Comparison of ENCODE assay signal across 14 cellular contexts in the genomic region with DNA sequence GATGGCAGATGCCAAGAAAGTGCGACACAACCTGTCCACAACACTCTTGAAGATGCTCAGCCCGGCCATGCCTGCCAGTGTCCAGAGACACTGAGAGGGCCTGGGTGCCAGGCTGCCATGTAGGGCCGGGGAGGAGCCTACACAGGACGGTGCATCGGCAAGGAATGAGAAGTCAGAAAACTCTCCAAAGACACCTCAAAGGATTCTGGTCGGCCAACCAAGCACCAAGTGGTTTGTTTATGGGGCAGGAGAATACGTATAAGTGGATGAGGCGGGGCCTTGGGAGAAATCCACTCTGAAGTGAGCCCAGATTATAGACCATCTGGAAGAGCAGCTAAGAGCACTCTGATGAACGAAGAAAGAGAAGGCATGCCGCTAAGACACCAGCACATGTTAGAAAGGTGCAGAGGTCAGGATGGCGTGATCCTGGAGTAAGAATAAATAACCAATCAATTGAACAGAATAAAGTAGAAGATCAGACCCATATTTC.
DNase-seq lines count a peak whose midpoint lies in the region; ATAC-seq, FAIRE-seq and TF ChIP-seq lines count a peak whose summit lies in the region.
"Had no signal": no experiment of that assay in that cellular context is flagged by ENCODE, and none has a peak within 500 bp of the region (broad histone marks: within the 10 kb centered on the region; RNA-seq: fewer than 3 reads in every experiment).

No MANE protein-coding gene starts in this region.

- H3K27me3 ChIP-seq in IMR-90 (ENCODE audit: control insufficient read depth, insufficient read depth, low read length) (no peaks in the 10 kb centered on the region; the same call in 1 of the 2 replicates), mammary epithelial cell (ENCODE audit: insufficient read depth, low read length) (no peaks in the 10 kb centered on the region), smooth muscle cell (ENCODE audit: low read depth) (no peaks in the 10 kb centered on the region)
- H3K27me3 ChIP-seq: BLaER1 had no signal

- H3K23ac ChIP-seq in IMR-90 (ENCODE audit: low read depth, low read length), result no peak overlapping the region

- H2BK15ac ChIP-seq in IMR-90 (ENCODE audit: low read depth, low read length), result peak overlapping the region; percentile 31; the same call in 2 of the 3 replicates

- H2AK9ac ChIP-seq in IMR-90 (replicated peaks; ENCODE audit: low read depth, low read length, poor library complexity), result no peak overlapping the region

- H3K4me3 ChIP-seq in IMR-90 (ENCODE audit: insufficient read depth, low read depth, low read length), result no peak overlapping the region
- H3K4me3 ChIP-seq in mammary epithelial cell (replicated peaks in 1 of 3; ENCODE audit: insufficient read depth in 1 of 3, low read depth in 2 of 3, low read length in 3 of 3), result no peak overlapping the region
- H3K4me3 ChIP-seq in smooth muscle cell, result no peak overlapping the region
- H3K4me3 ChIP-seq in kidney (ENCODE audit: low read length in 2 of 2), result no peak overlapping the region
- H3K4me3 ChIP-seq: A549, BLaER1, GM23248 had no signal

- 0 out of 2 replicates have a peak overlapping the region, but pooled peaks have one; percentile 54 for H4K5ac ChIP-seq in IMR-90 (ENCODE audit: low read depth, low read length)

- H3K4ac ChIP-seq in IMR-90 (ENCODE audit: low read depth, low read length), result peak overlapping the region; percentile 93

- no peak for FAIRE-seq in kidney (lab: Jason Lieb, UNC)
- FAIRE-seq: A549, GM12891 had no signal

- H3K9ac ChIP-seq in IMR-90 (ENCODE audit: low read depth, low read length) (no peak overlapping the region), mammary epithelial cell (ENCODE audit: insufficient read depth, low read length) (no peak overlapping the region), smooth muscle cell (ENCODE audit: low read depth) (peak overlapping the region; percentile 55), kidney (ENCODE audit: low read length in 2 of 2) (no peak overlapping the region)
- H3K9ac ChIP-seq: BLaER1, GM23248 had no signal

- peak overlapping the region; percentile 96 for H2BK20ac ChIP-seq in IMR-90 (ENCODE audit: low read depth, low read length)

- H4K91ac ChIP-seq in IMR-90 (ENCODE audit: insufficient read depth, low read depth, low read length), result peak overlapping the region; percentile 33

- CTCF ChIA-PET in IMR-90 (lab: Yijun Ruan, JAX) (no interaction called here), mammary epithelial cell (lab: Charles Lee; ENCODE audit: low non-redundant PET) (no interaction called here)

- peak overlapping the region in 1 of 2 experiments; percentile 93; a peak in 1 of 4 replicates for H4K8ac ChIP-seq in IMR-90 (ENCODE audit: low read depth in 2 of 2, low read length in 2 of 2)

- H3F3A ChIP-seq in smooth muscle cell (ENCODE audit: low read depth), result peaks cover 7% of the 10 kb centered on the region

- H2AFZ ChIP-seq in IMR-90 (replicated peaks; ENCODE audit: low read length, poor library complexity), result peak overlapping the region; percentile 26
- peak overlapping the region; percentile 31 for H2AFZ ChIP-seq in mammary epithelial cell (ENCODE audit: low read depth, low read length)
- H2AFZ ChIP-seq in smooth muscle cell (ENCODE audit: low read depth), result no peak overlapping the region

- H3K9me1 ChIP-seq in IMR-90 (ENCODE audit: insufficient read depth, low read length), result 0 out of 2 replicates have a peak, but pooled peaks cover 2% of the 10 kb centered on the region

- peak overlapping the region; percentile 95 for H2BK120ac ChIP-seq in IMR-90 (ENCODE audit: low read depth, low read length)

- DNase-seq in IMR-90 (no peak), NCI-H82 treated with DMSO at 0.1 percent for 48 hours (lab: John Stamatoyannopoulos, UW; ENCODE audit: unreplicated experiment) (peak; percentile 90), mammary epithelial cell (no peak), smooth muscle cell (lab: John Stamatoyannopoulos, UW; ENCODE audit: unreplicated experiment) (no peak), kidney (no peak), C1 segment of cervical spinal cord (lab: John Stamatoyannopoulos, UW) (no peak), NCI-H345 treated with DMSO at 0.1 percent for 48 hours (lab: John Stamatoyannopoulos, UW; ENCODE audit: unreplicated experiment) (no peak), OCI-M1 (lab: John Stamatoyannopoulos, UW) (no peak)
- DNase-seq: CD4-positive, CD25-positive, alpha-beta regulatory T cell; DMS79 had no signal

- H2BK5ac ChIP-seq in IMR-90 (ENCODE audit: low read depth, low read length, poor library complexity, severe bottlenecking), result peak overlapping the region; percentile 17

- peak overlapping the region; percentile 66 for H3K18ac ChIP-seq in IMR-90 (ENCODE audit: low read depth, low read length)

- H3K9me3 ChIP-seq in IMR-90 (ENCODE audit: control insufficient read depth, insufficient read depth, low read length), result no peaks in the 10 kb centered on the region; the same call in 1 of the 2 replicates
- H3K9me3 ChIP-seq in mammary epithelial cell (replicated peaks; ENCODE audit: insufficient read depth, low read length), result no peaks in the 10 kb centered on the region
- peaks cover 6% of the 10 kb centered on the region for H3K9me3 ChIP-seq in smooth muscle cell (replicated peaks; ENCODE audit: low read depth)
- peaks cover 0 to 4% of the 10 kb centered on the region in 2 donors for H3K9me3 ChIP-seq in kidney (ENCODE audit: control insufficient read depth in 1 of 2, low read length in 2 of 2)

- no peak for ATAC-seq in IMR-90 (ENCODE audit: low read depth)

- H3K27ac ChIP-seq in IMR-90 (ENCODE audit: insufficient read depth, low read length), result peak overlapping the region; percentile 1; the same call in 1 of the 2 replicates
- H3K27ac ChIP-seq in mammary epithelial cell (ENCODE audit: insufficient read depth, low read depth, low read length), result peak overlapping the region; percentile 40
- H3K27ac ChIP-seq in smooth muscle cell (ENCODE audit: low read depth), result peak overlapping the region; percentile 90
- H3K27ac ChIP-seq in kidney (ENCODE audit: low read depth in 2 of 2, low read length in 2 of 2), result no peak overlapping the region
- H3K27ac ChIP-seq: A549, BLaER1 had no signal

- H2AK5ac ChIP-seq in IMR-90 (ENCODE audit: low read depth, low read length), result peak overlapping the region; percentile 90; the same call in 1 of the 2 replicates

- H3K79me1 ChIP-seq in IMR-90 (ENCODE audit: low read depth in 1 of 2, low read length in 2 of 2), result no peaks in the 10 kb centered on the region

- no peak overlapping the region for H3K56ac ChIP-seq in IMR-90 (ENCODE audit: extremely low read depth, insufficient read depth, low read length)

- peaks cover 4% of the 10 kb centered on the region for H3K4me1 ChIP-seq in IMR-90 (ENCODE audit: control insufficient read depth, insufficient read depth, low read length)
- peaks cover 25% of the 10 kb centered on the region for H3K4me1 ChIP-seq in mammary epithelial cell (ENCODE audit: insufficient read depth, low read length)
- H3K4me1 ChIP-seq in smooth muscle cell (ENCODE audit: low read depth), result no peaks in the 10 kb centered on the region
- H3K4me1 ChIP-seq in kidney (ENCODE audit: control insufficient read depth in 1 of 2, insufficient read depth in 1 of 2, low read depth in 1 of 2, low read length in 2 of 2), result no peaks in the 10 kb centered on the region
- H3K4me1 ChIP-seq: A549 had no signal

- no peaks in the 10 kb centered on the region for H3K36me3 ChIP-seq in IMR-90 (ENCODE audit: control insufficient read depth, insufficient read depth, low read length)
- no peaks in the 10 kb centered on the region for H3K36me3 ChIP-seq in mammary epithelial cell (ENCODE audit: insufficient read depth, low read length)
- no peaks in the 10 kb centered on the region for H3K36me3 ChIP-seq in smooth muscle cell (ENCODE audit: low read depth)
- no peaks in the 10 kb centered on the region for H3K36me3 ChIP-seq in kidney (ENCODE audit: control insufficient read depth in 1 of 2, insufficient read depth in 2 of 2, low read length in 2 of 2)
- H3K36me3 ChIP-seq: BLaER1 had no signal

- dilution Hi-C loops in IMR-90 (cut with HindIII; ENCODE audit: low sequenced_read_pairs, unreplicated experiment), result no loop called here
- dilution Hi-C loops in mammary epithelial cell (cut with HindIII; ENCODE audit: low sequenced_read_pairs), result no loop called here

- H3K4me2 ChIP-seq in IMR-90 (ENCODE audit: low read depth, low read length) (no peak overlapping the region), mammary epithelial cell (ENCODE audit: insufficient read depth, low read depth, low read length) (no peak overlapping the region), smooth muscle cell (no peak overlapping the region)
- H3K4me2 ChIP-seq: A549, BLaER1 had no signal

- TF ChIP-seq CTCF in IMR-90 (conservative IDR thresholded peaks at IDR 0.05; ENCODE audit: low read depth, low read length), result no peak
- TF ChIP-seq CTCF in mammary epithelial cell (conservative IDR thresholded peaks at IDR 0.05 in 1 of 2, IDR thresholded peaks at IDR 0.05 in 1 of 2; ENCODE audit: extremely low read depth in 1 of 2, insufficient read depth in 1 of 2, low read depth in 1 of 2, low read length in 2 of 2), result no peak
- no peak for TF ChIP-seq CTCF in smooth muscle cell (IDR thresholded peaks at IDR 0.05; ENCODE audit: borderline replicate concordance, insufficient read depth, poor library complexity, severe bottlenecking)
- TF ChIP-seq CTCF in kidney (IDR thresholded peaks at IDR 0.05; ENCODE audit: borderline replicate concordance, extremely low read depth, insufficient read depth), result no peak

- in situ Hi-C loops in IMR-90 (cut with MboI; ENCODE audit: low sequenced_read_pairs) (no loop called here), mammary epithelial cell (cut with MboI; ENCODE audit: low sequenced_read_pairs in 2 of 2) (no loop called here)

- BruUV-seq in IMR-90 (replicated peaks; lab: Mats Ljungman, UMichigan) (no TSS peak), mammary epithelial cell (replicated peaks; lab: Mats Ljungman, UMichigan) (no TSS peak)

- TF ChIP-seq POLR2A in IMR-90 (IDR thresholded peaks at IDR 0.05; ENCODE audit: low read depth, low read length), result no peak

- POLR2A ChIA-PET in IMR-90 (lab: Charles Lee; ENCODE audit: unreplicated experiment), result no interaction called here

- H4K20me1 ChIP-seq in IMR-90 (ENCODE audit: insufficient read depth, low read length) (no peaks in the 10 kb centered on the region), mammary epithelial cell (ENCODE audit: insufficient read depth, low read length) (no peaks in the 10 kb centered on the region), smooth muscle cell (ENCODE audit: low read depth) (no peaks in the 10 kb centered on the region)
- H4K20me1 ChIP-seq: BLaER1 had no signal

- H3K79me2 ChIP-seq in mammary epithelial cell (ENCODE audit: insufficient read depth, low read length), result no peaks in the 10 kb centered on the region
- no peaks in the 10 kb centered on the region for H3K79me2 ChIP-seq in smooth muscle cell (ENCODE audit: low read depth)

- intact Hi-C loops in IMR-90 (cut with micrococcal nuclease) (no loop called here), mammary epithelial cell (cut with micrococcal nuclease) (no loop called here), kidney (cut with DNase I) (no loop called here)

- peak overlapping the region; percentile 75 for H3K14ac ChIP-seq in IMR-90 (replicated peaks; ENCODE audit: low read depth, low read length)

- TF ChIP-seq RAD21 in IMR-90 (IDR thresholded peaks at IDR 0.05; ENCODE audit: low read length), result no peak

- WGBS in IMR-90 (ENCODE audit: extremely low coverage in 2 of 2, insufficient read length in 1 of 2), 2 experiments, result no CpG with 5 or more reads among the region's 11 CpGs
- 97% methylated on average over 9 of the region's 11 CpGs for WGBS in mammary epithelial cell (ENCODE audit: low coverage, missing lambda C conversion rate)
- 92% methylated on average over 11 of the region's 11 CpGs for WGBS in smooth muscle cell (ENCODE audit: low lambda C conversion rate)

Comparison
In these comparisons a context has a peak if more than half of its experiments do, and no peak if none do; other contexts are left out.
1. H3K27ac ChIP-seq: peak in IMR-90 (single experiment), mammary epithelial cell (single experiment) and smooth muscle cell (single experiment); none in kidney (0 of 2).